11 cellular contexts compared by ENCODE assay signal in genomic region chr12:32217354-32218310, GRCh38.
DNase-seq lines count a peak whose midpoint lies in the region; ATAC-seq lines count a peak whose summit lies in the region.
"Had no signal": no experiment of that assay in that cellular context is flagged by ENCODE, and none has a peak within 500 bp of the region (broad histone marks: within the 10 kb centered on the region; RNA-seq: fewer than 3 reads in every experiment).

No MANE protein-coding gene starts in this region.

- ATAC-seq in HG03354 (IDR thresholded peaks at IDR 0.05; ENCODE audit: poor library complexity, severe bottlenecking, unreplicated experiment) (peak; percentile 44), GM18861 (IDR thresholded peaks at IDR 0.05; ENCODE audit: unreplicated experiment) (no peak), HG02763 (IDR thresholded peaks at IDR 0.05; ENCODE audit: unreplicated experiment) (no peak), HG02938 (IDR thresholded peaks at IDR 0.05; ENCODE audit: unreplicated experiment) (no peak)

- no peaks in the 10 kb centered on the region for H3K27me3 ChIP-seq in SJCRH30

- H3K36me3 ChIP-seq in SJCRH30, result 0 out of 2 replicates have a peak, but pooled peaks cover 3% of the 10 kb centered on the region

- DNase-seq in AG08395 (ENCODE audit: low spot score) (peak; percentile 83), SJCRH30 (peak; percentile 37 to 39), glomerular visceral epithelial cell (ENCODE audit: extremely low spot score) (peak; percentile 95), ureter (ENCODE audit: low spot score) (no peak)
- DNase-seq: activated CD4-positive, CD25-positive, alpha-beta regulatory T cell treated with anti-CD3 and anti-CD28 coated beads, Interleukin-2, amount 50 U/mL, for 72 hours; NCI-H774; stimulated activated naive B cell treated with anti-CD40 and anti-IgM and Interleukin-4, amounts not matched to agents 10 μg/mL and 1 μg/mL and 100 μg/mL, for 72 hours had no signal

- 0 out of 2 replicates have a peak, but pooled peaks cover 3% of the 10 kb centered on the region for H3K9me3 ChIP-seq in SJCRH30 (replicated peaks)

- peaks cover 17% of the 10 kb centered on the region for H3K4me1 ChIP-seq in SJCRH30

- H3K4me3 ChIP-seq in SJCRH30, result no peak overlapping the region

- peak overlapping the region; percentile 21 for H3K27ac ChIP-seq in SJCRH30
